Comparison of ENCODE assay signal across 22 cellular contexts in the genomic region with DNA sequence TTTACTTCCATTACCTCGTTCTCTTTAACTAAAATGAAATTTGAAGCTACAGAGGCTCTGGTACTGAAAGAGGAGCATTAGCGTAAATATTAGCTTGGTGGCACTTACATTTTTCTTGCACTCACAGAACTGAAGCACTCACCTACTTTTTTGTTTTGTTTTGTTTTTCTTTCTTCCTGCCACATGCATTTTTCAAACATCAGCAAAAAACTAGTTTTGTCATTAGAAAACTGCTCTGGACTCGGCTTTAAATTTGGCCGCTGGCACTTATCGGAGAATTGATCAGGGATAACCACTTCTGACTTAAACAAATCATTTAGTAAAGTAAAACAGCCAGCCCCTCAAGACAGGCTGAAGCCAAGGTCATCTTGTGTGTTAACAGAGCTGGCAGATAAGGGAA.
DNase-seq lines count a peak whose midpoint lies in the region; ATAC-seq lines count a peak whose summit lies in the region.
"Had no signal": no experiment of that assay in that cellular context is flagged by ENCODE, and none has a peak within 500 bp of the region (broad histone marks: within the 10 kb centered on the region; RNA-seq: fewer than 3 reads in every experiment).

No MANE protein-coding gene starts in this region.

- ATAC-seq in left ventricle myocardium superior (peak; percentile 37), Right ventricle myocardium inferior (no peak), T-cell (replicated peaks in 1 of 4) (no peak), HG02759 (IDR thresholded peaks at IDR 0.05; ENCODE audit: unreplicated experiment) (no peak), HG03432 (IDR thresholded peaks at IDR 0.05; ENCODE audit: unreplicated experiment) (no peak)
- ATAC-seq in stimulated activated memory B cell treated with anti-CD40 and anti-IgM and Interleukin-4, amounts not matched to agents 10 μg/mL and 1 μg/mL and 100 μg/mL, for 72 hours, result no peak
- ATAC-seq: heart right ventricle, right cardiac atrium had no signal

- POLR2A ChIA-PET in T-cell (lab: Charles Lee), result no interaction called here

- peak overlapping the region; percentile 93 to 96 for H3K27ac Mint-ChIP-seq in T-cell
- peak overlapping the region; percentile 95 for H3K27ac Mint-ChIP-seq in activated naive CD8-positive, alpha-beta T cell treated with anti-CD3 and anti-CD28 coated beads for 36 hours
- peak overlapping the region; percentile 94 for H3K27ac Mint-ChIP-seq in stimulated activated memory B cell treated with anti-CD40 and anti-IgM and Interleukin-4, amounts not matched to agents 10 μg/mL and 1 μg/mL and 100 μg/mL, for 72 hours
- H3K27ac Mint-ChIP-seq: endodermal cell, neural progenitor cell had no signal

- intact Hi-C loops in left ventricle myocardium superior (cut with micrococcal nuclease) (no loop called here), Right ventricle myocardium inferior (cut with DNase I) (loop anchor here (5.0 kb wide), 1 partner anchor 218 kb away; the partner anchor contains the start of gene SFMBT2)

- H3K36me3 Mint-ChIP-seq in T-cell, result peaks cover 60% of the 10 kb centered on the region
- peaks cover 81% of the 10 kb centered on the region for H3K36me3 Mint-ChIP-seq in activated naive CD8-positive, alpha-beta T cell treated with anti-CD3 and anti-CD28 coated beads for 36 hours
- peaks cover 73% of the 10 kb centered on the region for H3K36me3 Mint-ChIP-seq in stimulated activated memory B cell treated with anti-CD40 and anti-IgM and Interleukin-4, amounts not matched to agents 10 μg/mL and 1 μg/mL and 100 μg/mL, for 72 hours

- H3K4me3 Mint-ChIP-seq in T-cell, result peak overlapping the region in 1 of 3 donors; percentile 77
- H3K4me3 Mint-ChIP-seq in activated naive CD8-positive, alpha-beta T cell treated with anti-CD3 and anti-CD28 coated beads for 36 hours, result no peak overlapping the region
- no peak overlapping the region for H3K4me3 Mint-ChIP-seq in stimulated activated memory B cell treated with anti-CD40 and anti-IgM and Interleukin-4, amounts not matched to agents 10 μg/mL and 1 μg/mL and 100 μg/mL, for 72 hours
- H3K4me3 Mint-ChIP-seq: endodermal cell, neural progenitor cell had no signal

- H3K9me3 Mint-ChIP-seq in T-cell, result peaks cover 7 to 11% (median 7%) of the 10 kb centered on the region in 3 donors
- H3K9me3 Mint-ChIP-seq in activated naive CD8-positive, alpha-beta T cell treated with anti-CD3 and anti-CD28 coated beads for 36 hours, result peaks cover 29% of the 10 kb centered on the region
- H3K9me3 Mint-ChIP-seq in stimulated activated memory B cell treated with anti-CD40 and anti-IgM and Interleukin-4, amounts not matched to agents 10 μg/mL and 1 μg/mL and 100 μg/mL, for 72 hours, result peaks cover 25% of the 10 kb centered on the region

- CTCF ChIA-PET in T-cell (lab: Charles Lee), result interaction anchor here (0.7 to 1.1 kb wide), 2 partner anchors 492 to 1238 kb away, joined by 3 to 4 read pairs; no protein-coding TSS in a partner anchor

- H3K27me3 Mint-ChIP-seq in T-cell, result no peaks in the 10 kb centered on the region
- no peaks in the 10 kb centered on the region for H3K27me3 Mint-ChIP-seq in activated naive CD8-positive, alpha-beta T cell treated with anti-CD3 and anti-CD28 coated beads for 36 hours
- H3K27me3 Mint-ChIP-seq in stimulated activated memory B cell treated with anti-CD40 and anti-IgM and Interleukin-4, amounts not matched to agents 10 μg/mL and 1 μg/mL and 100 μg/mL, for 72 hours, result no peaks in the 10 kb centered on the region

- DNase-seq in left ventricle myocardium superior (no peak), Right ventricle myocardium inferior (ENCODE audit: missing footprints) (no peak), T-cell (no peak)
- DNase-seq in activated naive CD8-positive, alpha-beta T cell treated with anti-CD3 and anti-CD28 coated beads for 36 hours, result no peak
- DNase-seq: activated effector memory CD4-positive, alpha-beta T cell treated with anti-CD3 and anti-CD28 coated beads, Interleukin-2, amount 50 U/mL, for 16 hours; anterior cingulate cortex; DMS153; endodermal cell; foreskin melanocyte; GOT3; heart right ventricle; NCI-H146; NCI-H2107; NCI-H82; right cardiac atrium; stimulated activated CD4-positive, alpha-beta T cell treated with anti-CD3 and anti-CD28 coated beads, Interleukin-2, amount 100 ng/mL, for 48 hours; stimulated activated naive CD4-positive, alpha-beta T cell; uterus had no signal

- peaks cover 63 to 78% (median 71%) of the 10 kb centered on the region in 3 donors for H3K4me1 Mint-ChIP-seq in T-cell
- H3K4me1 Mint-ChIP-seq in activated naive CD8-positive, alpha-beta T cell treated with anti-CD3 and anti-CD28 coated beads for 36 hours, result peaks cover 57% of the 10 kb centered on the region
- H3K4me1 Mint-ChIP-seq in stimulated activated memory B cell treated with anti-CD40 and anti-IgM and Interleukin-4, amounts not matched to agents 10 μg/mL and 1 μg/mL and 100 μg/mL, for 72 hours, result peaks cover 55% of the 10 kb centered on the region
